Comparison of ENCODE assay signal across 24 cellular contexts in the genomic region with DNA sequence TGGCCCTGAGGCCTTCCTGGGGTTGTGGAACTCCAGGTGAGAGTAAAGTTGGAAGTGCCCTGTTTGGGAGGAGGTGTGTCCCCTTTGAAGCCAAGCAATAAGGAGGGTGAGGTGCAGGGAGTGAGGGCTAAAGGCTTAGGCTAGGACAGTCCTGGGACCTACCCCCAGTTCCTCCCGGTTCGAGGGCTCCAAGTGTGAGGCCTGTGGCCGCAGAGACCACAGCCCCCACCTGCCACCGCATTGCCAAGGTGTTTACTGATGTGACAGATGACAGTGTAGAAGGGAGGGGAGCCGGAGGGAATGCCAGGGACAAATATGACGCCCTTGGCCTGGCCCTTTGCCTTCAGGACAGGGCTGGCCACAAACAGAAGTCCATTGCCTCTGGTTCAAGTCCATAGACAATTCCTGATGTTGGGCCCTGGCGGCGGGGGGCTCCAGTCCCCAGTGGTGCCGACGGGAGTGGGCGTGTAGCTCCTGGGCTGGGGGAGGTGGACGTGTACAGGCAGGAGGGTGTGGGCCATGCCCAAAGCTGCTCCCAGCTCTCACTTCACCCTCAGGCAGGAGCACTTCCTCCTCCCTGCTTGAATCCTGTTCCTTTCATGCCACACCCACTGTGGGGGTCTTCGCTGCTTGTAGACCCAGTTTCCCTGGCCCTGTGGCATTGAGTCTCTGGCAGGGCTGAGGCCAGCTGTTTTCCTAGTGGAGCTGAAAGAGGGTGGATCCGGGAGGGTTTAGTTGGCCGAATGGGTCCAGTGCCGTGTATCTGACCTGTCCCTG. TPM values are rescaled to one million over a fixed set of nuclear protein-coding genes. Genes with fewer than 3 reads are reported as not detected.
DNase-seq lines count a peak whose midpoint lies in the region; ATAC-seq, FAIRE-seq and TF ChIP-seq lines count a peak whose summit lies in the region.
"Had no signal": no experiment of that assay in that cellular context is flagged by ENCODE, and none has a peak within 500 bp of the region (broad histone marks: within the 10 kb centered on the region; RNA-seq: fewer than 3 reads in every experiment).

No MANE protein-coding gene starts in this region.

- FAIRE-seq in RCC 7860 (lab: Jason Lieb, UNC): no peak
- FAIRE-seq: endometrium had no signal

- H3K9me3 Mint-ChIP-seq in chondrocyte (ENCODE audit: low read depth): no peaks in the 10 kb centered on the region
- H3K9me3 Mint-ChIP-seq: activated B cell treated with CpG ODN at 0.5 μM for 24 hours; activated CD8-positive, alpha-beta T cell treated with anti-CD3 and anti-CD28 coated beads for 36 hours; activated naive CD4-positive, alpha-beta T cell treated with anti-CD3 and anti-CD28 coated beads for 36 hours had no signal

- no peaks in the 10 kb centered on the region for H3K27me3 ChIP-seq in suprapubic skin
- H3K27me3 ChIP-seq: ascending aorta, right atrium auricular region had no signal

- peak overlapping the region; percentile 4 for H3K4me3 Mint-ChIP-seq in chondrocyte (ENCODE audit: unreplicated experiment)
- H3K4me3 Mint-ChIP-seq: activated B cell treated with CpG ODN at 0.5 μM for 24 hours; activated CD8-positive, alpha-beta T cell treated with anti-CD3 and anti-CD28 coated beads for 36 hours; activated naive CD4-positive, alpha-beta T cell treated with anti-CD3 and anti-CD28 coated beads for 36 hours had no signal

- WGBS in suprapubic skin: 69% methylated on average over 8 of the region's 16 CpGs

- no peak for TF ChIP-seq CTCF in chondrocyte (IDR thresholded peaks at IDR 0.05)
- TF ChIP-seq CTCF in suprapubic skin (IDR thresholded peaks at IDR 0.05): no peak

- TF ChIP-seq POLR2A in suprapubic skin (IDR thresholded peaks at IDR 0.05): no peak

- H3K36me3 Mint-ChIP-seq in chondrocyte (ENCODE audit: low read depth): peaks cover 3% of the 10 kb centered on the region

- H3K4me1 Mint-ChIP-seq in chondrocyte (ENCODE audit: low read depth): peaks cover 31% of the 10 kb centered on the region

- H3K4me1 ChIP-seq in suprapubic skin: peaks cover 43% of the 10 kb centered on the region

- peak overlapping the region; percentile 89 for H3K27ac ChIP-seq in suprapubic skin
- H3K27ac ChIP-seq: ascending aorta, right atrium auricular region, thoracic aorta had no signal

- H3K4me3 ChIP-seq in suprapubic skin: no peak overlapping the region
- H3K4me3 ChIP-seq: ascending aorta, right atrium auricular region, thoracic aorta had no signal

- no peaks in the 10 kb centered on the region for H3K27me3 Mint-ChIP-seq in chondrocyte (ENCODE audit: low read depth)

- H3K9me3 ChIP-seq in suprapubic skin: no peaks in the 10 kb centered on the region
- H3K9me3 ChIP-seq: ascending aorta, right atrium auricular region, thoracic aorta had no signal

- TF ChIP-seq EP300 in suprapubic skin (IDR thresholded peaks at IDR 0.05): no peak

- no peak overlapping the region for H3K27ac Mint-ChIP-seq in chondrocyte (ENCODE audit: unreplicated experiment)
- H3K27ac Mint-ChIP-seq: activated B cell treated with CpG ODN at 0.5 μM for 24 hours; activated CD8-positive, alpha-beta T cell treated with anti-CD3 and anti-CD28 coated beads for 36 hours; activated naive CD4-positive, alpha-beta T cell treated with anti-CD3 and anti-CD28 coated beads for 36 hours had no signal

- DNase-seq in LoVo (ENCODE audit: low spot score) (peak; percentile 65), chondrocyte (ENCODE audit: low spot score) (no peak), islet precursor cell (peak; percentile 52), suprapubic skin (ENCODE audit: low spot score in 2 of 2) (no peak), SIG-M5 treated with dmso at 0.1 percent for 504 hours (lab: John Stamatoyannopoulos, UW; ENCODE audit: unreplicated experiment) (no peak), RCC 7860 (ENCODE audit: low spot score) (no peak), DMS79 (lab: John Stamatoyannopoulos, UW) (no peak)
- DNase-seq: activated B cell treated with CpG ODN at 0.5 μM for 24 hours; activated CD8-positive, alpha-beta T cell treated with anti-CD3 and anti-CD28 coated beads for 36 hours; activated naive CD4-positive, alpha-beta T cell treated with anti-CD3 and anti-CD28 coated beads for 36 hours; activated T-cell treated with anti-CD3 and anti-CD28 coated beads, Interleukin-2, amount 50 U/mL, for 1 hour; DND-41; Karpas-422; NCI-H1105 treated with DMSO at 0.1 percent for 48 hours; NCI-H510A treated with DMSO at 0.1 percent for 48 hours; occipital lobe; SIG-M5; T-helper 2 cell had no signal

- peaks cover 2% of the 10 kb centered on the region for H3K36me3 ChIP-seq in suprapubic skin
- H3K36me3 ChIP-seq: ascending aorta, right atrium auricular region, thoracic aorta had no signal

- no peak for ATAC-seq in GM21360 (IDR thresholded peaks at IDR 0.05; ENCODE audit: unreplicated experiment)
- ATAC-seq: activated CD8-positive, alpha-beta T cell treated with anti-CD3 and anti-CD28 coated beads for 36 hours; left lobe of liver had no signal

RNA-seq across cellular contexts. Expression of a gene that starts 3.2 kb away (rescaled TPM):
- total RNA-seq in chondrocyte (4.6 to 9.7 TPM (median 9.6 TPM) in 3 replicates), suprapubic skin (10 to 100 TPM; 35.3 to 55.3 (median 45.5) TPM)
- total RNA-seq: activated B cell treated with CpG ODN at 0.5 μM for 24 hours, ascending aorta had no signal

RNA-seq across cellular contexts. Expression of a gene that starts 51.3 kb away (rescaled TPM):
- 16.7 to 18.7 TPM (median 18.2 TPM) in 3 replicates for total RNA-seq in chondrocyte
- 10 to 100 TPM in 3 of 4 donors, 1 to 10 TPM in 1; 9.1 to 15.4 (median 12.5) TPM for total RNA-seq in suprapubic skin

RNA-seq across cellular contexts. Expression of a gene that starts 51.5 kb away (rescaled TPM):
- total RNA-seq in chondrocyte (22.9 to 28.3 TPM (median 23.7 TPM) in 3 replicates), suprapubic skin (10 to 100 TPM; 42.6 to 72.6 (median 48.7) TPM)

Comparison
In these comparisons a context has a peak if more than half of its experiments do, and no peak if none do; other contexts are left out.
1. DNase-seq: peak in LoVo (single experiment) and islet precursor cell (single experiment); none in chondrocyte (single experiment), suprapubic skin (0 of 2), SIG-M5 treated with dmso at 0.1 percent for 504 hours (single experiment), RCC 7860 (single experiment) and DMS79 (single experiment).